Comparison of ENCODE assay signal across 9 cellular contexts in the genomic region with DNA sequence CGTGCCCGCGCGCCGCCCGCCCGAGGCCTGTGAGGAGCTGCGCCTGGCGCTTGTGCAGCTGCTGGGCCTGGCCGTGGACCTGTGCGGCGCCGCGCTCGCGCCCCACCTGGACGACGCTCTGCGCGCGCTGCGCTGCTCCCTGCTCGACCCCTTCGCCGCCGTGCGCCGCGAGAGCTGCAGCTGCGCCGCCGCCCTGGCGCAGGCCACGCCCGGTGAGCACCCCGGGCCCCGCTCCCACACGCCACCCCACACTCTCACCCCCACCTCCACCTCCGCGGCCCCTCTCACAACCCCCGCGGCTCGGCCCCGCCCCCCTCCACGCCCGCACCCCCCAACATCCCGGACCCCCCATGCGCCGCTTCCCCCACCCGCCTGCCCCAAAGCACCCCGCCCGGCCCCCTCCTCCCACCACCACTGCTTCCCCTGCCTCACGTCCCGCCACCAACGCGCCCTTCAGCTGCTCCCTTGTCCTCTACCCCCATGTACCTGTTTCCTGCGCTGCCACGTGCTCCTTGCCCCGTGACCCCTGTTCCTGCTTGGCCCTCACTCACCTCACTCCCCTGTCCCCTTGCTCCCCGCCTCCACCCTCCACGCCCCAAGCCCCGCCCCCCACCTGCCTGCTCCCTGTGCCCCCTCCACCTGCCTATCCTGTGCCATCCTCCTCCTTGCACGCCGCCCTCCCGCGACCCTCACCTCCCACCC. TPM values are rescaled to one million over a fixed set of nuclear protein-coding genes. Genes with fewer than 3 reads are reported as not detected.
A peak's percentile ranks its signal among the peaks of the same experiment; 100 is the strongest.
DNase-seq lines count a peak whose midpoint lies in the region; ATAC-seq, FAIRE-seq and TF ChIP-seq lines count a peak whose summit lies in the region.
"Had no signal": no experiment of that assay in that cellular context is flagged by ENCODE, and none has a peak within 500 bp of the region (broad histone marks: within the 10 kb centered on the region; RNA-seq: fewer than 3 reads in every experiment).

PRKAR1B (minus strand) TSS at position 178 of the 702 bp plus-strand sequence. CDS start 15,776 bp downstream, outside the sequence.

- ATAC-seq in GM21619 (IDR thresholded peaks at IDR 0.05; ENCODE audit: unreplicated experiment): peak; percentile 35
- peak; percentile 59 for ATAC-seq in IMR-90 (ENCODE audit: low read depth)

- CTCF ChIA-PET in IMR-90 (lab: Yijun Ruan, JAX): no interaction called here
- CTCF ChIA-PET in endothelial cell of umbilical vein (lab: Charles Lee): interaction anchor here (1.6 to 1.8 kb wide), 2 partner anchors 207 to 394 kb away, joined by 4 to 5 read pairs; no protein-coding TSS in a partner anchor

- H2BK20ac ChIP-seq in IMR-90 (ENCODE audit: low read depth, low read length): no peak within 1 kb of the TSS

- H3K36me3 ChIP-seq in GM06990 (ENCODE audit: control insufficient read depth, insufficient read depth, low read length) (peaks cover 16% of the 10 kb centered on the region), IMR-90 (ENCODE audit: control insufficient read depth, insufficient read depth, low read length) (peaks cover 20% of the 10 kb centered on the region), endothelial cell of umbilical vein (ENCODE audit: control insufficient read depth in 2 of 2, extremely low read depth in 1 of 2, insufficient read depth in 2 of 2, low read length in 2 of 2) (peaks cover 0 to 16% of the 10 kb centered on the region in 2 experiments), muscle layer of duodenum (ENCODE audit: control insufficient read depth in 1 of 2, insufficient read depth in 2 of 2, low read length in 2 of 2) (peaks cover 0 to 30% of the 10 kb centered on the region in 2 donors), suprapubic skin (peaks cover 30% of the 10 kb centered on the region)

- H3K23ac ChIP-seq in IMR-90 (ENCODE audit: low read depth, low read length): peak within 1 kb of the TSS; percentile 80; the same call in 1 of the 2 replicates

- peak within 1 kb of the TSS; percentile 14; the same call in 1 of the 2 replicates for H2BK120ac ChIP-seq in IMR-90 (ENCODE audit: low read depth, low read length)

- H2AFZ ChIP-seq in IMR-90 (replicated peaks; ENCODE audit: low read length, poor library complexity): peak within 1 kb of the TSS; percentile 96
- H2AFZ ChIP-seq in endothelial cell of umbilical vein (ENCODE audit: low read depth, low read length): peak within 1 kb of the TSS; percentile 21

- peak within 1 kb of the TSS; percentile 64 for H3K14ac ChIP-seq in IMR-90 (replicated peaks; ENCODE audit: low read depth, low read length)

- no peak within 1 kb of the TSS for H2BK15ac ChIP-seq in IMR-90 (ENCODE audit: low read depth, low read length)

- peaks cover 20 to 60% of the 10 kb centered on the region in 2 experiments for H3K79me1 ChIP-seq in IMR-90 (ENCODE audit: low read depth in 1 of 2, low read length in 2 of 2)

- 1% methylated on average over 18 of the region's 66 CpGs; no CpG with 5 or more reads in 1 of the 2 experiments for WGBS in IMR-90 (ENCODE audit: extremely low coverage in 2 of 2, insufficient read length in 1 of 2), 2 experiments
- 2% methylated on average over 47 of the region's 66 CpGs for WGBS in suprapubic skin

- no peak for TF ChIP-seq POLR2A in IMR-90 (IDR thresholded peaks at IDR 0.05; ENCODE audit: low read depth, low read length)
- no peak for TF ChIP-seq POLR2A in endothelial cell of umbilical vein (IDR thresholded peaks at IDR 0.05; ENCODE audit: low read depth, low read length)
- no peak for TF ChIP-seq POLR2A in suprapubic skin (IDR thresholded peaks at IDR 0.05)

- no peak within 1 kb of the TSS for H3K18ac ChIP-seq in IMR-90 (ENCODE audit: low read depth, low read length)

- no peak within 1 kb of the TSS for H3K56ac ChIP-seq in IMR-90 (ENCODE audit: extremely low read depth, insufficient read depth, low read length)

- peak within 1 kb of the TSS; percentile 92 for H2AK9ac ChIP-seq in IMR-90 (replicated peaks; ENCODE audit: low read depth, low read length, poor library complexity)

- TF ChIP-seq CTCF in GM06990 (IDR thresholded peaks at IDR 0.05; ENCODE audit: insufficient read depth, low read length, poor library complexity, severe bottlenecking) (no peak), IMR-90 (conservative IDR thresholded peaks at IDR 0.05; ENCODE audit: low read depth, low read length) (no peak), endothelial cell of umbilical vein (IDR thresholded peaks at IDR 0.05; ENCODE audit: extremely low read depth in 1 of 2, insufficient read depth in 1 of 2, low read depth in 1 of 2, low read length in 2 of 2) (no peak), suprapubic skin (IDR thresholded peaks at IDR 0.05) (no peak)

- peak within 1 kb of the TSS; percentile 80 for H3K4me3 ChIP-seq in GM06990 (replicated peaks; ENCODE audit: low read depth, low read length)
- H3K4me3 ChIP-seq in IMR-90 (ENCODE audit: insufficient read depth, low read depth, low read length): peak within 1 kb of the TSS; percentile 75
- H3K4me3 ChIP-seq in endothelial cell of umbilical vein (replicated peaks in 1 of 3; ENCODE audit: insufficient read depth in 1 of 3, low read depth in 1 of 3, low read length in 3 of 3): peak within 1 kb of the TSS; percentile 38 to 57 (median 42)
- peak within 1 kb of the TSS; percentile 67 to 70 for H3K4me3 ChIP-seq in muscle layer of duodenum (ENCODE audit: low read depth in 1 of 2, low read length in 2 of 2)
- peak within 1 kb of the TSS; percentile 69 for H3K4me3 ChIP-seq in suprapubic skin

- H3K27ac ChIP-seq in IMR-90 (ENCODE audit: insufficient read depth, low read length) (peak within 1 kb of the TSS; percentile 68), endothelial cell of umbilical vein (ENCODE audit: insufficient read depth, low read depth, low read length) (peak within 1 kb of the TSS; percentile 19), muscle layer of duodenum (ENCODE audit: low read length) (peak within 1 kb of the TSS; percentile 23), suprapubic skin (peak within 1 kb of the TSS; percentile 55)

- peak within 1 kb of the TSS; percentile 94 for H2AK5ac ChIP-seq in IMR-90 (ENCODE audit: low read depth, low read length)

- H3K9ac ChIP-seq in IMR-90 (ENCODE audit: low read depth, low read length): peak within 1 kb of the TSS; percentile 91
- peak within 1 kb of the TSS; percentile 44 for H3K9ac ChIP-seq in endothelial cell of umbilical vein (replicated peaks; ENCODE audit: extremely low read depth, insufficient read depth, low read length)

- DNase-seq in GM06990 (ENCODE audit: extremely low read depth, insufficient read length): peak; percentile 80
- no peak for DNase-seq in IMR-90
- DNase-seq in activated CD4-positive, alpha-beta T cell treated with anti-CD3 and anti-CD28 coated beads, Interleukin-2, amount 50 U/mL, for 1 hour: peak; percentile 28
- DNase-seq in endothelial cell of umbilical vein (ENCODE audit: low read depth, low spot score): no peak
- DNase-seq in suprapubic skin (ENCODE audit: low spot score in 2 of 2): peak in 1 of 2 donors; percentile 73
- DNase-seq in NCI-H1048 (lab: John Stamatoyannopoulos, UW): no peak

- peak within 1 kb of the TSS; percentile 80 to 97 for H4K8ac ChIP-seq in IMR-90 (ENCODE audit: low read depth in 2 of 2, low read length in 2 of 2)

- intact Hi-C loops in IMR-90 (cut with micrococcal nuclease): loop anchor here (5.0 kb wide), 2 partner anchors 210 to 395 kb away; partner anchors contain the start of gene PDGFA
- intact Hi-C loops in endothelial cell of umbilical vein (cut with micrococcal nuclease): loop anchor here (2.0 to 5.0 kb wide), 2 partner anchors 122 to 210 kb away; partner anchors contain the start of gene PDGFA

- dilution Hi-C loops in IMR-90 (cut with HindIII; ENCODE audit: low sequenced_read_pairs, unreplicated experiment) (no loop called here), endothelial cell of umbilical vein (cut with MboI; ENCODE audit: extremely low pct_ligation_motif_present, low sequenced_read_pairs) (no loop called here)

- peak within 1 kb of the TSS; percentile 90 for H4K5ac ChIP-seq in IMR-90 (ENCODE audit: low read depth, low read length)

- peaks cover 36% of the 10 kb centered on the region for H3K79me2 ChIP-seq in endothelial cell of umbilical vein (ENCODE audit: control insufficient read depth, insufficient read depth, low read length)

- H4K91ac ChIP-seq in IMR-90 (ENCODE audit: insufficient read depth, low read depth, low read length): peak within 1 kb of the TSS; percentile 66

- in situ Hi-C loops in IMR-90 (cut with MboI; ENCODE audit: low sequenced_read_pairs): no loop called here

- H3K4me1 ChIP-seq in IMR-90 (ENCODE audit: control insufficient read depth, insufficient read depth, low read length): peaks cover 17% of the 10 kb centered on the region
- H3K4me1 ChIP-seq in endothelial cell of umbilical vein (ENCODE audit: control insufficient read depth, extremely low read depth, insufficient read depth, low read length): peaks cover 15% of the 10 kb centered on the region
- H3K4me1 ChIP-seq in muscle layer of duodenum (ENCODE audit: control insufficient read depth in 1 of 2, insufficient read depth in 2 of 2, low read length in 2 of 2): peaks cover 6 to 35% of the 10 kb centered on the region in 2 donors
- H3K4me1 ChIP-seq in suprapubic skin: peaks cover 32% of the 10 kb centered on the region

- no peak for FAIRE-seq in endothelial cell of umbilical vein (lab: Jason Lieb, UNC)
- FAIRE-seq: endometrium had no signal

- POLR2A ChIA-PET in IMR-90 (lab: Charles Lee; ENCODE audit: unreplicated experiment): no interaction called here
- POLR2A ChIA-PET in endothelial cell of umbilical vein (lab: Charles Lee): interaction anchor here (0.7 kb wide), 1 partner anchor 123 kb away, joined by 4 read pairs; no protein-coding TSS in a partner anchor

- H3K9me3 ChIP-seq in IMR-90 (ENCODE audit: control insufficient read depth, insufficient read depth, low read length): no peaks in the 10 kb centered on the region
- no peaks in the 10 kb centered on the region for H3K9me3 ChIP-seq in endothelial cell of umbilical vein (replicated peaks; ENCODE audit: control insufficient read depth, insufficient read depth, low read length)
- H3K9me3 ChIP-seq in muscle layer of duodenum (ENCODE audit: control insufficient read depth in 1 of 2, low read length in 2 of 2): no peaks in the 10 kb centered on the region
- no peaks in the 10 kb centered on the region for H3K9me3 ChIP-seq in suprapubic skin

- peak within 1 kb of the TSS; percentile 64 for H2BK5ac ChIP-seq in IMR-90 (ENCODE audit: low read depth, low read length, poor library complexity, severe bottlenecking)

- TF ChIP-seq EP300 in suprapubic skin (IDR thresholded peaks at IDR 0.05): no peak

- H3K9me1 ChIP-seq in IMR-90 (ENCODE audit: insufficient read depth, low read length): peaks cover 2% of the 10 kb centered on the region; the same call in 1 of the 2 replicates
- no peaks in the 10 kb centered on the region for H3K9me1 ChIP-seq in endothelial cell of umbilical vein (replicated peaks; ENCODE audit: control insufficient read depth, extremely low read depth, insufficient read depth, low read length)

- H4K20me1 ChIP-seq in IMR-90 (ENCODE audit: insufficient read depth, low read length) (peaks cover 3% of the 10 kb centered on the region), endothelial cell of umbilical vein (replicated peaks; ENCODE audit: control insufficient read depth, extremely low read depth, insufficient read depth, low read length) (no peaks in the 10 kb centered on the region)

- H3K4ac ChIP-seq in IMR-90 (ENCODE audit: low read depth, low read length): peak within 1 kb of the TSS; percentile 91

- TF ChIP-seq RAD21 in IMR-90 (IDR thresholded peaks at IDR 0.05; ENCODE audit: low read length): no peak

- H3K27me3 ChIP-seq in GM06990 (replicated peaks; ENCODE audit: control insufficient read depth, insufficient read depth, low read length): no peaks in the 10 kb centered on the region
- H3K27me3 ChIP-seq in IMR-90 (ENCODE audit: control insufficient read depth, insufficient read depth, low read length): no peaks in the 10 kb centered on the region
- H3K27me3 ChIP-seq in endothelial cell of umbilical vein (ENCODE audit: control insufficient read depth in 2 of 2, insufficient read depth in 2 of 2, low read length in 2 of 2): no peaks in the 10 kb centered on the region
- H3K27me3 ChIP-seq in muscle layer of duodenum (ENCODE audit: low read depth, low read length): no peaks in the 10 kb centered on the region
- H3K27me3 ChIP-seq in suprapubic skin: no peaks in the 10 kb centered on the region

- BruUV-seq in IMR-90 (replicated peaks; lab: Mats Ljungman, UMichigan) (no TSS peak), endothelial cell of umbilical vein (replicated peaks; lab: Mats Ljungman, UMichigan) (no TSS peak)

- H3K4me2 ChIP-seq in IMR-90 (ENCODE audit: low read depth, low read length) (peak within 1 kb of the TSS; percentile 96), endothelial cell of umbilical vein (ENCODE audit: insufficient read depth, low read length) (peak within 1 kb of the TSS; percentile 54)

RNA-seq across cellular contexts. Expression of gene PRKAR1B, which starts in this region (rescaled TPM):
- total RNA-seq in IMR-90 (2012; rRNA removed): 14.7 and 15.2 TPM in 2 replicates
- 19.8 and 20.2 TPM in 2 replicates for polyA plus RNA-seq in IMR-90 (2012; rRNA removed)
- polyA plus RNA-seq in IMR-90 (2012; cell fraction: cytosol; rRNA removed): 12.5 and 20.6 TPM in 2 replicates
- polyA plus RNA-seq in IMR-90 (2012; cell fraction: nucleus; rRNA removed; ENCODE audit: low replicate concordance): 21.9 and 29.1 TPM in 2 replicates
- 24.0 and 29.2 TPM in 2 replicates for total RNA-seq in endothelial cell of umbilical vein
- 15.0 and 15.4 TPM in 2 replicates for polyA plus RNA-seq in endothelial cell of umbilical vein
- polyA plus RNA-seq in endothelial cell of umbilical vein (2011; cell fraction: cytosol; rRNA removed): 17.2 and 19.2 TPM in 2 replicates
- polyA plus RNA-seq in endothelial cell of umbilical vein (2011; cell fraction: nucleus; rRNA removed): 16.0 and 20.5 TPM in 2 replicates
- 20.5 and 22.4 TPM in 2 replicates for polyA plus RNA-seq in endothelial cell of umbilical vein (2012)
- 25.2 and 27.9 TPM in 2 replicates for polyA minus RNA-seq in endothelial cell of umbilical vein
- 23.6 TPM for polyA minus RNA-seq in endothelial cell of umbilical vein (2011; cell fraction: cytosol; rRNA and poly(A)+ RNA removed)
- 8.2 and 20.6 TPM in 2 replicates for polyA minus RNA-seq in endothelial cell of umbilical vein (2011; cell fraction: nucleus; rRNA and poly(A)+ RNA removed)
- total RNA-seq in suprapubic skin: 10 to 100 TPM in 2 of 4 donors, 1 to 10 TPM in 2; 8.2 to 12.3 (median 10.5) TPM

Comparison
In these comparisons a context has a peak if more than half of its experiments do, and no peak if none do; other contexts are left out.
1. DNase-seq: peak in GM06990 (single experiment) and activated CD4-positive, alpha-beta T cell treated with anti-CD3 and anti-CD28 coated beads, Interleukin-2, amount 50 U/mL, for 1 hour (single experiment); none in IMR-90 (single experiment), endothelial cell of umbilical vein (single experiment) and NCI-H1048 (single experiment).
2. Peak in every context shown above with its lines, with median percentiles within 50 percentile points of each other: H3K4me3 ChIP-seq and H3K27ac ChIP-seq.